Comparison of ENCODE assay signal across 8 cellular contexts in the genomic region with DNA sequence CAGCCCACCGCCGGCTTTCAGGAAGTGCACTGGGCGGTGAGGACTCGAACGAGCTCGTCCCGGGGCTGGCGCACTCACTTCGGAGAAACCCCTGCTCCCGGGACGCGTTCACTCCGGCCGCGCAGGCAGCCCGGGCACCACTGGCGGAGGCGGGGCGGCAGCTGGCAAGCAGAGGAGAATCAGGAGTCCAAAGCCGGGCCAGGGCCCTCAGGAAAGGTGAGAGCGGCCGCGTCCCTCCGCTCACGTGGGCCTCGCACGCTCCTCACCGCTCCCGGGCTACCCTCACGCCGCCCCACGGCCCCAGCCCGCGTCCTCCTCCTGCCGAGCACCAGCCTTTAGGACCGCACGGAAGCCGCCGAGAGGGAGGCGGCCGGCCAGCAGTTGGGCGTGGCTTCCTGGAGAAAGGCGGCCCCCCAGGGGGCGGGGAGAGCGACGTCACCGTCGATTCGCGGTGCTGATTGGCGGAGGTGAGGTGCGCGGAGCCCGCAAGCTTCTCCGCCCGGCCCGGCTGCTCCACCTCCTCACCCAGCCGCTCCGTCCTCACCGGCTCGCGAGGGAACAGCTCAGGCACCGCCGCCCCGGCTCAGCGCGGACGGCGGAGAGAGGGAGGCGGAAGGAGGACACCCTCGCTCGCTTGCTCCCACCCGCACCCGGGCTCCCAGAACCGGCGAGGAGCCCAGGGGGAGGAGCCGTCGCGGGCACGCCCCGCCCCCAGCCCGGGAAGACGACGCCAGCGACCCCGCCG. TPM values are rescaled to one million over a fixed set of nuclear protein-coding genes. Genes with fewer than 3 reads are reported as not detected.
A peak's percentile ranks its signal among the peaks of the same experiment; 100 is the strongest.
DNase-seq lines count a peak whose midpoint lies in the region; ATAC-seq and TF ChIP-seq lines count a peak whose summit lies in the region.

A gene (plus strand): TSS at position 516 of the 745 bp plus-strand sequence. CDS start 400 bp downstream, outside the sequence.

- H3K9me3 Mint-ChIP-seq in activated B cell treated with CpG ODN at 0.5 μM for 24 hours (no peaks in the 10 kb centered on the region), immature natural killer cell (no peaks in the 10 kb centered on the region)

- CTCF ChIA-PET in activated B cell treated with CpG ODN at 0.5 μM for 24 hours (lab: Charles Lee), result interaction anchor here (1.1 to 1.2 kb wide), 2 partner anchors 62 to 97 kb away, joined by 4 read pairs; no protein-coding TSS in a partner anchor

- H3K36me3 Mint-ChIP-seq in activated B cell treated with CpG ODN at 0.5 μM for 24 hours (ENCODE audit: low read depth), result peaks cover 5% of the 10 kb centered on the region
- no peaks in the 10 kb centered on the region for H3K36me3 Mint-ChIP-seq in immature natural killer cell

- no peaks in the 10 kb centered on the region for H3K36me3 ChIP-seq in spleen

- peak within 1 kb of the TSS; percentile 84 for H3K27ac Mint-ChIP-seq in activated B cell treated with CpG ODN at 0.5 μM for 24 hours
- peak within 1 kb of the TSS; percentile 60 to 95 (median 86) for H3K27ac Mint-ChIP-seq in immature natural killer cell

- TF ChIP-seq POLR2A in GM18951 (IDR thresholded peaks at IDR 0.05; ENCODE audit: extremely low read depth, insufficient read depth, insufficient read length) (peak; percentile 86), spleen (IDR thresholded peaks at IDR 0.05) (peak in 1 of 3 donors; percentile 66)

- peak within 1 kb of the TSS; percentile 98 for H3K27ac ChIP-seq in caudate nucleus (ENCODE audit: low read depth, low read length)
- peak within 1 kb of the TSS; percentile 95 to 99 (median 98) for H3K27ac ChIP-seq in spleen

- no peaks in the 10 kb centered on the region for H3K27me3 ChIP-seq in spleen (replicated peaks in 1 of 7)

- H3K9me3 ChIP-seq in spleen, result no peaks in the 10 kb centered on the region

- H3K4me1 Mint-ChIP-seq in activated B cell treated with CpG ODN at 0.5 μM for 24 hours (peaks cover 31% of the 10 kb centered on the region), immature natural killer cell (peaks cover 30 to 44% of the 10 kb centered on the region in 2 donors)

- H3K4me1 ChIP-seq in spleen, result peaks cover 18 to 50% (median 36%) of the 10 kb centered on the region in 6 donors

- peak; percentile 97 for DNase-seq in AG08395 (ENCODE audit: low spot score)
- peak; percentile 98 for DNase-seq in NCI-H345 (lab: John Stamatoyannopoulos, UW)
- DNase-seq in activated B cell treated with CpG ODN at 0.5 μM for 24 hours, result peak; percentile 100
- DNase-seq in caudate nucleus (lab: John Stamatoyannopoulos, UW), result peak; percentile 65 to 99 (median 98)
- DNase-seq in immature natural killer cell, result peak; percentile 99
- peak; percentile 99 for DNase-seq in spleen

- H3K4me3 ChIP-seq in spleen, result peak within 1 kb of the TSS; percentile 63 to 94 (median 84)

- in situ Hi-C loops in GM18951 (cut with MboI; ENCODE audit: low sequenced_read_pairs, unreplicated experiment), result no loop called here

- intact Hi-C loops in activated B cell treated with CpG ODN at 0.5 μM for 24 hours (cut with micrococcal nuclease), result loop anchor here (1.0 to 10.0 kb wide), 10 partner anchors 16 to 1452 kb away; a partner anchor contains a TSS
- intact Hi-C loops in spleen (cut with DNase I; ENCODE audit: low total_unique reads), result loop anchor here (5.0 to 10.0 kb wide), 3 partner anchors 95 to 338 kb away; a partner anchor contains a TSS

- H3K27me3 Mint-ChIP-seq in activated B cell treated with CpG ODN at 0.5 μM for 24 hours (no peaks in the 10 kb centered on the region), immature natural killer cell (ENCODE audit: low read depth in 3 of 3) (peaks cover 10 to 35% (median 27%) of the 10 kb centered on the region in 3 donors)

- ATAC-seq in HG03196 (IDR thresholded peaks at IDR 0.05; ENCODE audit: unreplicated experiment), result peak; percentile 69
- ATAC-seq in activated B cell treated with CpG ODN at 0.5 μM for 24 hours (ENCODE audit: low read depth), result peak; percentile 75

- WGBS in spleen, 5 donors, result 0% methylated on average over 1 to 87 of the region's 87 CpGs

- H3K4me3 Mint-ChIP-seq in activated B cell treated with CpG ODN at 0.5 μM for 24 hours (peak within 1 kb of the TSS; percentile 95), immature natural killer cell (peak within 1 kb of the TSS; percentile 86 to 94 (median 93))

- TF ChIP-seq CTCF in activated B cell treated with CpG ODN at 0.5 μM for 24 hours (IDR thresholded peaks at IDR 0.05) (no peak), spleen (IDR thresholded peaks at IDR 0.05 in 8 of 11, conservative IDR thresholded peaks at IDR 0.05 in 3 of 11) (peak in 4 of 11 experiments; percentile 6 to 38 (median 24))

- POLR2A ChIA-PET in activated B cell treated with CpG ODN at 0.5 μM for 24 hours (lab: Charles Lee), result interaction anchor here (0.7 to 4.0 kb wide), 8 partner anchors 10 to 420 kb away, joined by 3 to 52 read pairs (median 4); a partner anchor contains a TSS

RNA-seq across cellular contexts. Expression of the gene that starts here (rescaled TPM):
- total RNA-seq in activated B cell treated with CpG ODN at 0.5 μM for 24 hours (28.6 and 29.4 TPM in 2 replicates), spleen (10 to 100 TPM; 27.5 to 55.7 (median 40.9) TPM)
- polyA plus RNA-seq in immature natural killer cell (1 to 10 TPM; 1.6 to 4.2 (median 2.1) TPM), spleen (10 to 100 TPM in 1 of 3 donors, 1 to 10 TPM in 2; 4.7 to 11.1 (median 4.9) TPM)

Comparison
In these comparisons a context has a peak if more than half of its experiments do, and no peak if none do; other contexts are left out.
1. Peak in every context shown above with its lines: DNase-seq, ATAC-seq, H3K4me3 ChIP-seq and H3K27ac ChIP-seq.